In genomic region chr10:74047871-74048270, GRCh38 we compare ENCODE assay signal across 1 cellular context.
A peak's percentile ranks its signal among the peaks of the same experiment; 100 is the strongest.
TF ChIP-seq lines count a peak whose summit lies in the region.

No MANE protein-coding gene starts in this region.

TF ChIP-seq in HEK293, 187 proteins besides CTCF, POLR2A, EP300 and RAD21 (continued from another document):
- TF ChIP-seq PRDM4 (tag by site-specific recombination; IDR thresholded peaks at IDR 0.05): peak; percentile 92
- peak; percentile 63; the same call in 1 of the 2 replicates for TF ChIP-seq IKZF3 (tag by site-specific recombination; IDR thresholded peaks at IDR 0.05)
- TF ChIP-seq ZNF157 (tag by site-specific recombination; IDR thresholded peaks at IDR 0.05): no peak
- TF ChIP-seq ZNF2 (tag by site-specific recombination; IDR thresholded peaks at IDR 0.05): 0 out of 2 replicates have a peak, but pooled peaks have one; percentile 19
- peak; percentile 90; the same call in 1 of the 2 replicates for TF ChIP-seq ZNF24 (tag by site-specific recombination; IDR thresholded peaks at IDR 0.05)
- TF ChIP-seq ZSCAN18 (tag by site-specific recombination; IDR thresholded peaks at IDR 0.05): no peak
- TF ChIP-seq OSR2 (tag by site-specific recombination; IDR thresholded peaks at IDR 0.05): peak; percentile 31; the same call in 1 of the 2 replicates
- peak; percentile 34; the same call in 1 of the 2 replicates for TF ChIP-seq ZNF10 (tag by site-specific recombination; IDR thresholded peaks at IDR 0.05)
- TF ChIP-seq ZSCAN23 (tag by site-specific recombination; IDR thresholded peaks at IDR 0.05): no peak
- peak; percentile 100 for TF ChIP-seq ZBTB44 (tag by site-specific recombination; IDR thresholded peaks at IDR 0.05)
- TF ChIP-seq ZNF292 (tag by site-specific recombination; IDR thresholded peaks at IDR 0.05; ENCODE audit: borderline replicate concordance, low read depth): no peak
- TF ChIP-seq ZNF341 (tag by site-specific recombination; IDR thresholded peaks at IDR 0.05; ENCODE audit: low read depth): no peak
- no peak for TF ChIP-seq INSM2 (tag by site-specific recombination; IDR thresholded peaks at IDR 0.05)
- peak; percentile 53; the same call in 1 of the 2 replicates for TF ChIP-seq ZSCAN30 (tag by site-specific recombination; IDR thresholded peaks at IDR 0.05)
- TF ChIP-seq PATZ1 (tag by site-specific recombination; IDR thresholded peaks at IDR 0.05): peak; percentile 53; the same call in 1 of the 2 replicates
- peak; percentile 54 for TF ChIP-seq ZNF629 (tag by site-specific recombination; IDR thresholded peaks at IDR 0.05)
- peak; percentile 83 for TF ChIP-seq ZEB2 (tag by site-specific recombination; IDR thresholded peaks at IDR 0.05)
- no peak for TF ChIP-seq ZNF645 (tag by site-specific recombination; IDR thresholded peaks at IDR 0.05)
- TF ChIP-seq ZXDB (tag by site-specific recombination; IDR thresholded peaks at IDR 0.05): peak; percentile 36; the same call in 1 of the 2 replicates
- peak; percentile 21; the same call in 1 of the 2 replicates for TF ChIP-seq GFI1B (tag by site-specific recombination; IDR thresholded peaks at IDR 0.05)
- no peak for TF ChIP-seq ZNF621 (tag by site-specific recombination; IDR thresholded peaks at IDR 0.05)
- TF ChIP-seq TRIM28 (IDR thresholded peaks at IDR 0.05; ENCODE audit: borderline replicate concordance, low read length): peak; percentile 53; the same call in 1 of the 2 replicates
- peak; percentile 75 for TF ChIP-seq SP7 (tag by site-specific recombination; IDR thresholded peaks at IDR 0.05)
- TF ChIP-seq KLF16 (tag by site-specific recombination; IDR thresholded peaks at IDR 0.05): no peak
- TF ChIP-seq ZNF664 (tag by site-specific recombination; IDR thresholded peaks at IDR 0.05): peak; percentile 58; the same call in 1 of the 2 replicates
- TF ChIP-seq GLI4 (tag by site-specific recombination; IDR thresholded peaks at IDR 0.05): no peak
- TF ChIP-seq ZBTB17 (tag by site-specific recombination; IDR thresholded peaks at IDR 0.05): peak; percentile 70
- TF ChIP-seq PRDM10 (tag by site-specific recombination; IDR thresholded peaks at IDR 0.05): peak; percentile 32; the same call in 1 of the 2 replicates
- peak; percentile 62; the same call in 1 of the 2 replicates for TF ChIP-seq PRDM1 (tag by site-specific recombination; IDR thresholded peaks at IDR 0.05)
TF ChIP-seq in HEK293: peak in this region for 28.
